ENCODE assay signal across 8 cellular contexts in the genomic region with DNA sequence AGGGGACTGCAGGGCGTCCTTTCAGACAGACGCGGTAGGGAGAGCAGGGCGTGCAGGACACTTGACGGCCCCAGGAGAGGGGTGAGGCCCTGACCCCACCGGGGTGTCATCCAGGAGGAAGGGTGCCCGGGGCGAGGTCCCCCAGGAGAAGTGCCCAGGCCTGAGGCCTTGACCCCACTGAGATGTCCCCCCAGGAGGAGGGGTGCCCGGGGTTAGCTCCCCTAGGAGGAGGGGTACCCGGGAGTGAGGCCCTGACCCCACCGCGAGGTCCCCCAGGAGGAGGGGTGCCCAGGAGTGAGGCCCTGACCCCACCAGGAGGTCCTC. TPM values are rescaled to one million over a fixed set of nuclear protein-coding genes. Genes with fewer than 3 reads are reported as not detected.
DNase-seq lines count a peak whose midpoint lies in the region; ATAC-seq, FAIRE-seq and TF ChIP-seq lines count a peak whose summit lies in the region.

No MANE protein-coding gene starts in this region.

- H2AFZ ChIP-seq in ACC112 (ENCODE audit: low read length, unreplicated experiment) = peak overlapping the region; percentile 29

- peak overlapping the region; percentile 70 for H3K4me3 ChIP-seq in ACC112 (ENCODE audit: low read depth, low read length)
- H3K4me3 ChIP-seq in HUES48 (ENCODE audit: low read depth, low read length) = peak overlapping the region; percentile 65
- H3K4me3 ChIP-seq in bronchial epithelial cell (ENCODE audit: low read depth, low read length) = peak overlapping the region; percentile 86
- H3K4me3 ChIP-seq in muscle layer of colon (ENCODE audit: low read depth in 1 of 2, low read length in 2 of 2) = peak overlapping the region; percentile 58 to 71

- H3K79me2 ChIP-seq in ACC112 (ENCODE audit: control insufficient read depth, insufficient read depth, low read length, unreplicated experiment) = no peaks in the 10 kb centered on the region

- H3K4me1 ChIP-seq in ACC112 (ENCODE audit: control insufficient read depth, insufficient read depth, low read length, unreplicated experiment) = peaks cover 23% of the 10 kb centered on the region
- H3K4me1 ChIP-seq in HUES48 (ENCODE audit: control insufficient read depth, insufficient read depth, low read length) = peaks cover 5% of the 10 kb centered on the region; the same call in 1 of the 2 replicates
- peaks cover 5% of the 10 kb centered on the region for H3K4me1 ChIP-seq in muscle layer of colon (ENCODE audit: insufficient read depth, low read length)

- H3K27ac ChIP-seq in ACC112 (ENCODE audit: low read depth, low read length) (no peak overlapping the region), HUES48 (ENCODE audit: low read depth, low read length) (no peak overlapping the region), muscle layer of colon (ENCODE audit: low read depth, low read length) (peak overlapping the region; percentile 82)

- H3K27me3 ChIP-seq in ACC112 (ENCODE audit: insufficient read depth, low read length) (no peaks in the 10 kb centered on the region), HUES48 (ENCODE audit: control insufficient read depth, insufficient read depth, low read length) (no peaks in the 10 kb centered on the region), bronchial epithelial cell (ENCODE audit: control insufficient read depth, insufficient read depth, low read length) (no peaks in the 10 kb centered on the region), muscle layer of colon (ENCODE audit: control insufficient read depth in 1 of 2, insufficient read depth in 2 of 2, low read length in 2 of 2) (no peaks in the 10 kb centered on the region)

- FAIRE-seq in bronchial epithelial cell (lab: Jason Lieb, UNC) = no peak

- H3K9ac ChIP-seq in HUES48 (ENCODE audit: low read depth, low read length) = peak overlapping the region; percentile 51; the same call in 1 of the 2 replicates
- H3K9ac ChIP-seq in muscle layer of colon (ENCODE audit: low read length) = no peak overlapping the region

- DNase-seq in bronchial epithelial cell (ENCODE audit: low read depth) = no peak
- no peak for DNase-seq in stimulated activated CD4-positive, alpha-beta T cell treated with anti-CD3 and anti-CD28 coated beads, Interleukin-4, amount 100 ng/mL, for 1 hour
- no peak for DNase-seq in DMS114 treated with DMSO at 0.1 percent for 48 hours (lab: John Stamatoyannopoulos, UW; ENCODE audit: unreplicated experiment)

- H3K9me3 ChIP-seq in HUES48 (ENCODE audit: control insufficient read depth, insufficient read depth, low read length) (no peaks in the 10 kb centered on the region), muscle layer of colon (ENCODE audit: low read length) (no peaks in the 10 kb centered on the region)

- H3K36me3 ChIP-seq in ACC112 (ENCODE audit: insufficient read depth, low read length) (peaks cover 2% of the 10 kb centered on the region; the same call in 1 of the 2 replicates), HUES48 (ENCODE audit: control insufficient read depth, insufficient read depth, low read length) (no peaks in the 10 kb centered on the region), bronchial epithelial cell (ENCODE audit: control insufficient read depth, insufficient read depth, low read length) (no peaks in the 10 kb centered on the region), muscle layer of colon (ENCODE audit: insufficient read depth, low read length) (no peaks in the 10 kb centered on the region)

- no peak for TF ChIP-seq CTCF in bronchial epithelial cell (IDR thresholded peaks at IDR 0.05; ENCODE audit: insufficient read depth, low read length, severe bottlenecking)

- ATAC-seq in GM18511 (IDR thresholded peaks at IDR 0.05; ENCODE audit: unreplicated experiment) (no peak), GM18502 (IDR thresholded peaks at IDR 0.05; ENCODE audit: poor library complexity, unreplicated experiment) (no peak)

RNA-seq across cellular contexts. Expression of a gene that starts 27.2 kb away (rescaled TPM):
- total RNA-seq in bronchial epithelial cell = 50.8 and 142 TPM in 2 replicates
